ENCODE assay signal across 8 cellular contexts in the genomic region with DNA sequence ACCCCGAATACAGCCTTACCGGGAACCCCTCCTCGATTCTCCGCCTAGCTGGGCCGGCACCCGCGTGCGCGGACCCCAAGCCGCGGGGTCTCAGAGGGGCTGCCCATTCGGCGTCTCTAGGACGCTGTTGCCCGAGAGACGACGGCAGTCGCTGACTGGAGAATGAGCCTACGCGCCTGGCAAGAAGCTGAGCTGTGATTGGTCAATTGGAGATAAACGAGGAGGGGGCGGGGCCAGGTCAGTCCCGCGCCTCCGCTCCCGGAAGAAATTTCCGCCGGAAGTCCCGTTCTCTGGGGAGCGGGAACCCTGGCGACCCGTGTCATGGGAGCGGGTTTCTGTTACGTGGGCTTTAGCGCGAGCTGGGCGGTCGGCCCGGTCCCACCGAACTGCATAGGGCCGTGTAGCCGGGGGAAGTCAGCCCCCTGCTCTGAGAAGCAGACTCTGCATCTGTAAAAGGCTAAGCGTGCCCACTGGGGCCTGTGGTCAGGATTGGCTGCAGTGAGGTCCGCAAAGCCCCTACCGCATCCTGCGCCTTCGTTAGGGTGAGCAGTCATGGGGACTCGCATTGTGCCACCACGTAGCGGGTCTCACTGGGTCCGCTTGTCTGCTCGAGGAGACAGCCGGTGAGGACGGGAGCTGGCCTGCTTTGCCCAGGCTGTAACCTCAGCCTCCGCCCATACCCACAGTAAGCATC. TPM values are rescaled to one million over a fixed set of nuclear protein-coding genes. Genes with fewer than 3 reads are reported as not detected.
DNase-seq lines count a peak whose midpoint lies in the region; ATAC-seq and TF ChIP-seq lines count a peak whose summit lies in the region.

A gene with protein sequence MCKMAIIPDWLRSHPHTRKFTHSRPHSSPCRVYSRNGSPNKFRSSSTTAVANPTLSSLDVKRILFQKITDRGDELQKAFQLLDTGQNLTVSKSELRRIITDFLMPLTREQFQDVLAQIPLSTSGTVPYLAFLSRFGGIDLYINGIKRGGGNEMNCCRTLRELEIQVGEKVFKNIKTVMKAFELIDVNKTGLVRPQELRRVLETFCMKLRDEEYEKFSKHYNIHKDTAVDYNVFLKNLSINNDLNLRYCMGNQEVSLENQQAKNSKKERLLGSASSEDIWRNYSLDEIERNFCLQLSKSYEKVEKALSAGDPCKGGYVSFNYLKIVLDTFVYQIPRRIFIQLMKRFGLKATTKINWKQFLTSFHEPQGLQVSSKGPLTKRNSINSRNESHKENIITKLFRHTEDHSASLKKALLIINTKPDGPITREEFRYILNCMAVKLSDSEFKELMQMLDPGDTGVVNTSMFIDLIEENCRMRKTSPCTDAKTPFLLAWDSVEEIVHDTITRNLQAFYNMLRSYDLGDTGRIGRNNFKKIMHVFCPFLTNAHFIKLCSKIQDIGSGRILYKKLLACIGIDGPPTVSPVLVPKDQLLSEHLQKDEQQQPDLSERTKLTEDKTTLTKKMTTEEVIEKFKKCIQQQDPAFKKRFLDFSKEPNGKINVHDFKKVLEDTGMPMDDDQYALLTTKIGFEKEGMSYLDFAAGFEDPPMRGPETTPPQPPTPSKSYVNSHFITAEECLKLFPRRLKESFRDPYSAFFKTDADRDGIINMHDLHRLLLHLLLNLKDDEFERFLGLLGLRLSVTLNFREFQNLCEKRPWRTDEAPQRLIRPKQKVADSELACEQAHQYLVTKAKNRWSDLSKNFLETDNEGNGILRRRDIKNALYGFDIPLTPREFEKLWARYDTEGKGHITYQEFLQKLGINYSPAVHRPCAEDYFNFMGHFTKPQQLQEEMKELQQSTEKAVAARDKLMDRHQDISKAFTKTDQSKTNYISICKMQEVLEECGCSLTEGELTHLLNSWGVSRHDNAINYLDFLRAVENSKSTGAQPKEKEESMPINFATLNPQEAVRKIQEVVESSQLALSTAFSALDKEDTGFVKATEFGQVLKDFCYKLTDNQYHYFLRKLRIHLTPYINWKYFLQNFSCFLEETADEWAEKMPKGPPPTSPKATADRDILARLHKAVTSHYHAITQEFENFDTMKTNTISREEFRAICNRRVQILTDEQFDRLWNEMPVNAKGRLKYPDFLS (N-terminal part only) (minus strand): TSS at position 157 of the 694 bp plus-strand sequence. CDS start 29,987 bp downstream, outside the sequence.

- peak within 1 kb of the TSS; percentile 89 for H2AFZ ChIP-seq in OCI-LY3 (ENCODE audit: low read depth, low read length)

- H3K79me2 ChIP-seq in OCI-LY3 (ENCODE audit: low read length) = peaks cover 8% of the 10 kb centered on the region

- H3K36me3 ChIP-seq in CD4-positive, alpha-beta memory T cell (ENCODE audit: insufficient read depth, low read length) = no peaks in the 10 kb centered on the region
- H3K36me3 ChIP-seq in OCI-LY3 (replicated peaks; ENCODE audit: low read depth, low read length) (no peaks in the 10 kb centered on the region), mucosa of descending colon (ENCODE audit: low read depth) (no peaks in the 10 kb centered on the region)

- peaks cover 0 to 3% (median 0%) of the 10 kb centered on the region in 8 donors for H3K9me3 Mint-ChIP-seq in CD4-positive, alpha-beta memory T cell

- peaks cover 18% of the 10 kb centered on the region for H3K4me1 ChIP-seq in CD4-positive, alpha-beta memory T cell (ENCODE audit: insufficient read depth, low read length)
- H3K4me1 ChIP-seq in OCI-LY3 (ENCODE audit: low read length) = peaks cover 13% of the 10 kb centered on the region
- peaks cover 7% of the 10 kb centered on the region for H3K4me1 ChIP-seq in mucosa of descending colon (ENCODE audit: low read depth)

- H3K36me3 Mint-ChIP-seq in CD4-positive, alpha-beta memory T cell = peaks cover 0 to 4% of the 10 kb centered on the region in 2 donors

- peaks cover 3 to 7% of the 10 kb centered on the region in 2 donors for H3K27me3 Mint-ChIP-seq in CD4-positive, alpha-beta memory T cell

- POLR2A ChIA-PET in CD4-positive, alpha-beta memory T cell (lab: Charles Lee; ENCODE audit: partially characterized antibody) = interaction anchor here (0.7 to 2.8 kb wide), 5 partner anchors 14 to 852 kb away, joined by 3 to 11 read pairs (median 3); a partner anchor contains a TSS

- peak within 1 kb of the TSS; percentile 77 to 97 (median 94) for H3K27ac Mint-ChIP-seq in CD4-positive, alpha-beta memory T cell

- peak within 1 kb of the TSS; percentile 98 for H3K9ac ChIP-seq in OCI-LY3 (ENCODE audit: low read length)

- H3K4me2 ChIP-seq in OCI-LY3 (ENCODE audit: low read length) = peak within 1 kb of the TSS; percentile 99

- CTCF ChIA-PET in CD4-positive, alpha-beta memory T cell (lab: Charles Lee; ENCODE audit: partially characterized antibody) = no interaction called here

- H4K20me1 ChIP-seq in OCI-LY3 (ENCODE audit: insufficient read depth, low read length) = no peaks in the 10 kb centered on the region

- peak; percentile 55 for ATAC-seq in GM19468 (IDR thresholded peaks at IDR 0.05; ENCODE audit: extremely low read depth, unreplicated experiment)
- ATAC-seq in mucosa of descending colon = peak; percentile 99

- H3K4me3 Mint-ChIP-seq in CD4-positive, alpha-beta memory T cell = peak within 1 kb of the TSS; percentile 92 to 96 (median 94)

- no peak for TF ChIP-seq CTCF in OCI-LY3 (IDR thresholded peaks at IDR 0.05; ENCODE audit: low read depth, low read length)
- TF ChIP-seq CTCF in mucosa of descending colon (IDR thresholded peaks at IDR 0.05) = no peak

- H3K27ac ChIP-seq in CD4-positive, alpha-beta memory T cell (ENCODE audit: low read depth, low read length) = peak within 1 kb of the TSS; percentile 63
- H3K27ac ChIP-seq in OCI-LY3 (ENCODE audit: low read length) = peak within 1 kb of the TSS; percentile 67
- H3K27ac ChIP-seq in epithelial cell of prostate = peak within 1 kb of the TSS; percentile 21

- no peaks in the 10 kb centered on the region for H3K9me3 ChIP-seq in CD4-positive, alpha-beta memory T cell (ENCODE audit: control insufficient read depth in 1 of 2, low read length in 2 of 2)
- H3K9me3 ChIP-seq in OCI-LY3 (ENCODE audit: insufficient read depth, low read length) (no peaks in the 10 kb centered on the region), mucosa of descending colon (no peaks in the 10 kb centered on the region)

- H3K4me3 ChIP-seq in CD4-positive, alpha-beta memory T cell (ENCODE audit: low read length in 2 of 2) = peak within 1 kb of the TSS; percentile 93 to 99
- H3K4me3 ChIP-seq in OCI-LY3 (ENCODE audit: low read length) (peak within 1 kb of the TSS; percentile 93), mucosa of descending colon (peak within 1 kb of the TSS; percentile 60)

- peaks cover 18 to 38% (median 21%) of the 10 kb centered on the region in 4 donors for H3K4me1 Mint-ChIP-seq in CD4-positive, alpha-beta memory T cell

- intact Hi-C loops in CD4-positive, alpha-beta memory T cell (cut with micrococcal nuclease) = loop anchor here (1.0 kb wide), 1 partner anchor 143 kb away; a partner anchor contains a TSS
- intact Hi-C loops in mucosa of descending colon (cut with DNase I, micrococcal nuclease) = no loop called here

- no peaks in the 10 kb centered on the region for H3K27me3 ChIP-seq in CD4-positive, alpha-beta memory T cell (ENCODE audit: insufficient read depth, low read length)
- no peaks in the 10 kb centered on the region for H3K27me3 ChIP-seq in OCI-LY3 (ENCODE audit: low read depth, low read length)

- DNase-seq in CD4-positive, alpha-beta memory T cell = peak; percentile 85 to 90 (median 86)
- peak; percentile 85 for DNase-seq in HT1080 (ENCODE audit: low read depth)
- peak; percentile 91 for DNase-seq in activated T-cell treated with anti-CD3 and anti-CD28 coated beads for 24 hours (ENCODE audit: low read depth)
- DNase-seq in epithelial cell of prostate (ENCODE audit: low read depth, low spot score) = peak; percentile 45
- peak; percentile 90 to 97 (median 93) for DNase-seq in mucosa of descending colon
- DNase-seq in stimulated activated CD8-positive, alpha-beta memory T cell treated with anti-CD3 and anti-CD28 coated beads, Interleukin-2, amount 100 ng/mL, for 48 hours (ENCODE audit: low read depth in 2 of 2) = peak; percentile 83 to 88

RNA-seq across cellular contexts. Expression of the gene that starts here (rescaled TPM):
- total RNA-seq in CD4-positive, alpha-beta memory T cell = under 1 TPM; 0.84 to 0.91 TPM
- polyA plus RNA-seq in CD4-positive, alpha-beta memory T cell = under 1 TPM in 1 of 2 donors, not detected in 1; 0.15 TPM
- total RNA-seq in HT1080 (2014; rRNA removed; shearing (Covaris generic)) = not detected in 2 replicates
- polyA plus RNA-seq in HT1080 (2015; cell fraction: cytosol; rRNA removed) = 0.03 and 0.29 TPM in 2 replicates
- 0.33 TPM in 1 of 2 replicates, not detected in the other for polyA plus RNA-seq in HT1080 (2015; cell fraction: nucleus; rRNA removed)
- total RNA-seq in mucosa of descending colon = 1 to 10 TPM; 1.1 to 1.8 (median 1.7) TPM

Comparison
In these comparisons a context has a peak if more than half of its experiments do, and no peak if none do; other contexts are left out.
1. Peak in every context shown above with its lines: DNase-seq, ATAC-seq, H3K4me3 ChIP-seq and H3K27ac ChIP-seq.
2. Peak in DNase-seq, H3K4me3 ChIP-seq and H3K27ac ChIP-seq in CD4-positive, alpha-beta memory T cell; RNA of the gene not detected or under 1 TPM.
3. Peak in DNase-seq in HT1080; RNA of the gene not detected or under 1 TPM.